33 cellular contexts compared by ENCODE assay signal in the genomic region with DNA sequence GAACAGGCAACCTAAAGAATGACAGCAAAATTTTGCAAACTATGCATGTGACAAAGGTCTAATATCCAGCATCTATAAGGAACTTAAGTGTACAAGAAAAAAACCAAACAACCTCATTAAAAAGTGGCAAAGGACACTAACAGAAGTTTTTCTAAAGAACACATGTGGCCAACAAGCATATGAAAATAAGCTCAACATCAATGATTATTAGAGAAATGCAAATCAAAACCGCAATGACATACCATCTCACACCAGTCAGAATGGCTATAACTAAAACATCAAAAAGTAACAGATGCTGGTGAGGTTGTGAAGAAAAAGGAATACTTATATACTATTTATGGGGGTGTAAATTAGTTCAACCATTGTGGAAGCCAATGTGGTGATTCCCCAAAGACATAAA. TPM values are rescaled to one million over a fixed set of nuclear protein-coding genes. Genes with fewer than 3 reads are reported as not detected.
"Had no signal": no experiment of that assay in that cellular context is flagged by ENCODE, and none has a peak within 500 bp of the region (broad histone marks: within the 10 kb centered on the region; RNA-seq: fewer than 3 reads in every experiment).

No MANE protein-coding gene starts in this region.

- ATAC-seq: activated CD8-positive, alpha-beta T cell treated with anti-CD3 and anti-CD28 coated beads for 36 hours; activated naive CD8-positive, alpha-beta T cell treated with anti-CD3 and anti-CD28 coated beads, Interleukin-2, amount 50 U/mL, for 24 hours; activated T-cell treated with anti-CD3 and anti-CD28 coated beads, Interleukin-2, amount 50 U/mL, for 4 hours; activated T-cell treated with anti-CD3 and anti-CD28 coated beads, Interleukin-2, amount 50 U/mL, for 72 hours had no signal

- H3K36me3 ChIP-seq: ascending aorta, cardiac muscle cell had no signal

- H3K27me3 ChIP-seq: ascending aorta, cardiac muscle cell had no signal

- H3K9me3 ChIP-seq: ascending aorta had no signal

- H3K4me1 ChIP-seq: ascending aorta had no signal

- DNase-seq: activated B cell treated with CpG ODN at 0.5 μM for 24 hours; activated CD4-positive, alpha-beta memory T cell treated with anti-CD3 and anti-CD28 coated beads for 36 hours; activated CD4-positive, alpha-beta T cell treated with anti-CD3 and anti-CD28 coated beads for 4 hours; activated CD4-positive, alpha-beta T cell treated with anti-CD3 and anti-CD28 coated beads, Interleukin-2, amount 10 ng/mL, durations not matched to agents 24 days and 14 days; activated CD4-positive, alpha-beta T cell treated with anti-CD3 and anti-CD28 coated beads, Interleukin-2, amount 50 U/mL, for 1 hour; activated CD4-positive, alpha-beta T cell treated with anti-CD3 and anti-CD28 coated beads, Interleukin-2, amount 50 U/mL, for 4 hours; activated CD4-positive, CD25-positive, alpha-beta regulatory T cell treated with anti-CD3 and anti-CD28 coated beads, Interleukin-2, amount 50 U/mL, for 72 hours; activated CD8-positive, alpha-beta memory T cell treated with anti-CD3 and anti-CD28 coated beads, Interleukin-2, amount 50 U/mL, for 4 hours; activated CD8-positive, alpha-beta T cell treated with anti-CD3 and anti-CD28 coated beads for 36 hours; activated effector memory CD4-positive, alpha-beta T cell treated with Interleukin-2 at 50 U/mL for 16 hours; activated gamma-delta T cell; activated naive CD4-positive, alpha-beta T cell treated with anti-CD3 and anti-CD28 coated beads, Interleukin-2, amount 10 ng/mL, durations not matched to agents 7 days and 5 days; activated naive CD4-positive, alpha-beta T cell treated with Interleukin-2 at 50 U/mL for 16 hours; activated naive CD8-positive, alpha-beta T cell treated with anti-CD3 and anti-CD28 coated beads, Interleukin-2, amount 10 ng/mL, durations not matched to agents 7 days and 5 days; activated naive CD8-positive, alpha-beta T cell treated with anti-CD3 and anti-CD28 coated beads, Interleukin-2, amount 50 U/mL, for 24 hours; activated T-cell treated with anti-CD3 and anti-CD28 coated beads for 4 hours; activated T-cell treated with anti-CD3 and anti-CD28 coated beads, Interleukin-2, amount 50 U/mL, for 1 hour; activated T-cell treated with anti-CD3 and anti-CD28 coated beads, Interleukin-2, amount 50 U/mL, for 4 hours; activated T-cell treated with anti-CD3 and anti-CD28 coated beads, Interleukin-2, amount 50 U/mL, for 72 hours; amygdala; anterior cingulate cortex; caudate nucleus; cerebellar nuclear complex; T-helper 2 cell; T-helper 9 cell had no signal

- H3K4me3 ChIP-seq: ascending aorta, cardiac muscle cell had no signal

- H3K27ac ChIP-seq: ascending aorta, cardiac muscle cell, VCaP had no signal

RNA-seq across cellular contexts. Expression of a gene that starts 5.5 kb away (rescaled TPM):
- total RNA-seq: activated B cell treated with CpG ODN at 0.5 μM for 24 hours; activated CD4-positive, alpha-beta memory T cell treated with anti-CD3 and anti-CD28 coated beads for 36 hours; activated CD4-positive, alpha-beta T cell treated with anti-CD3 and anti-CD28 coated beads, Interleukin-2, amount 10 ng/mL, durations not matched to agents 24 days and 14 days; activated CD8-positive, alpha-beta memory T cell treated with anti-CD3 and anti-CD28 coated beads for 36 hours; activated CD8-positive, alpha-beta T cell treated with anti-CD3 and anti-CD28 coated beads for 36 hours; activated naive CD8-positive, alpha-beta T cell treated with anti-CD3 and anti-CD28 coated beads, Interleukin-2, amount 10 ng/mL, durations not matched to agents 7 days and 5 days; activated T-cell treated with anti-CD3 and anti-CD28 coated beads, Interleukin-2, amount 50 U/mL, for 4 hours; activated T-cell treated with anti-CD3 and anti-CD28 coated beads, Interleukin-2, amount 50 U/mL, for 72 hours; activated T-helper 2 cell treated with anti-CD3 and anti-CD28 coated beads, Interferon-gamma antibody, Interleukin-2, Interleukin-4, amounts not matched to agents 10 μg/mL and 5 μg/mL and 100 μg/mL, durations not matched to agents 14 hours and 24 hours and 36 hours; ascending aorta; bronchial epithelial cell; cardiac muscle cell; chondrocyte had no signal
- polyA plus RNA-seq: adipose tissue, cardiac muscle cell had no signal
